ENCODE assay signal across 9 cellular contexts in the genomic region with DNA sequence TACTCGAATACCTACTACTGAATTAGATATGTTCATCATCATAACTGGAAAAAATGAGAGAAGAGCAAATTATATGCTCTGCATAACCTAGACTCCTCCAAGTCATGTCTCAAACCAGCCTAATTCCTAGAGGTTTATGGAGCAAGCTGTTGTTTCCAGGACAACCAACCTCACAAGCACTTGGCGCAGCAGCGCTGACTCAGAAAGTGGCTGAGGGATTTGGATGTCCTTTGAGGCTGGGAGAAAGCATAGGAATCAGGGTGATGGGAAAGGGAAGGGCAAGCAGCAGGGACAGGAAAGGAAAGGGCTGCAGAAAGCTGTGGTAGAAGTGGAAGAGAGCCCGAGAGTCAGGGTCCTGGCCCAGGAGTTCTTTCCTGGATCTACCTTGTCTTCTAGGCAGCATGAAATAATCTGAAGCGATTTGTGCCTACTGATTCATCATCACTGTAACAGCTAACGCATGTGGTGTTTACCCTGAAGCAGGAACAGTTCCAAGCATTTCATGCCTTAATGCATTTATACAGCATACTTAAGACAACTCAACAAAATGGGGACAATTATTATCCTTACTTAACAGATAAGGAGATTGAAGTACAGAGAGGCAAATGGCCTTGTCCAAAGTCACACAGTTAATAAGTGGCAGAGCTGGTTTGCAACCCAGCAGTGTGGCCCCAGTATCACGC. TPM values are rescaled to one million over a fixed set of nuclear protein-coding genes. Genes with fewer than 3 reads are reported as not detected.
A peak's percentile ranks its signal among the peaks of the same experiment; 100 is the strongest.
DNase-seq lines count a peak whose midpoint lies in the region; ATAC-seq, FAIRE-seq and TF ChIP-seq lines count a peak whose summit lies in the region.
"Had no signal": no experiment of that assay in that cellular context is flagged by ENCODE, and none has a peak within 500 bp of the region (broad histone marks: within the 10 kb centered on the region; RNA-seq: fewer than 3 reads in every experiment).

No MANE protein-coding gene starts in this region.

- H2BK5ac ChIP-seq in mesenchymal stem cell (ENCODE audit: low read depth, low read length, poor library complexity, severe bottlenecking): no peak overlapping the region

- no peak overlapping the region for H3K4me2 ChIP-seq in mesenchymal stem cell (ENCODE audit: low read length, poor library complexity, severe bottlenecking)

- WGBS in mesenchymal stem cell: 64% methylated on average over 6 of the region's 7 CpGs
- WGBS in pancreas, 2 donors: 74 to 82% methylated on average over 7 of the region's 7 CpGs

- H3K4ac ChIP-seq in mesenchymal stem cell (ENCODE audit: low read depth in 1 of 2, low read length in 2 of 2): no peak overlapping the region

- intact Hi-C loops in pancreas (cut with DNase I): no loop called here

- TF ChIP-seq CTCF in AG04449 (IDR thresholded peaks at IDR 0.05; ENCODE audit: insufficient read depth, low read length, missing control alignments) (no peak), astrocyte of the spinal cord (IDR thresholded peaks at IDR 0.05; ENCODE audit: low read depth, low read length) (no peak), pancreas (IDR thresholded peaks at IDR 0.05) (no peak), right atrium auricular region (IDR thresholded peaks at IDR 0.05) (no peak)

- POLR2A ChIA-PET in AG04449 (lab: Yijun Ruan, JAX): no interaction called here

- H3K79me1 ChIP-seq in mesenchymal stem cell (replicated peaks; ENCODE audit: low read length, poor library complexity, severe bottlenecking): no peaks in the 10 kb centered on the region

- no peak overlapping the region for H3K18ac ChIP-seq in mesenchymal stem cell (ENCODE audit: low read depth in 1 of 2, low read length in 2 of 2)

- no peak for TF ChIP-seq POLR2A in H54 (IDR thresholded peaks at IDR 0.05; ENCODE audit: low read depth, low read length)

- no peak overlapping the region for H3K14ac ChIP-seq in mesenchymal stem cell (ENCODE audit: low read length in 2 of 2)

- peak overlapping the region; percentile 66 for H3K9ac ChIP-seq in mesenchymal stem cell (ENCODE audit: low read length)

- no peak overlapping the region for H2BK12ac ChIP-seq in mesenchymal stem cell (ENCODE audit: low read length in 2 of 2)

- no peak overlapping the region for H2AFZ ChIP-seq in mesenchymal stem cell (ENCODE audit: low read depth, low read length)

- H3K4me3 ChIP-seq in AG04449 (ENCODE audit: low read depth, low read length): no peak overlapping the region
- H3K4me3 ChIP-seq in astrocyte of the spinal cord (ENCODE audit: low read depth, low read length): no peak overlapping the region
- H3K4me3 ChIP-seq in mesenchymal stem cell (ENCODE audit: insufficient read depth in 1 of 2, low read depth in 1 of 2, low read length in 2 of 2): no peak overlapping the region
- H3K4me3 ChIP-seq in pancreas: no peak overlapping the region
- no peak overlapping the region for H3K4me3 ChIP-seq in right atrium auricular region

- no peak overlapping the region for H4K8ac ChIP-seq in mesenchymal stem cell (ENCODE audit: low read length)

- H3K36me3 ChIP-seq in mesenchymal stem cell (ENCODE audit: control insufficient read depth in 1 of 2, insufficient read depth in 2 of 2, low read depth in 1 of 2, low read length in 2 of 2): no peaks in the 10 kb centered on the region
- no peaks in the 10 kb centered on the region for H3K36me3 ChIP-seq in pancreas
- H3K36me3 ChIP-seq in right atrium auricular region: no peaks in the 10 kb centered on the region

- H3K4me1 ChIP-seq in mesenchymal stem cell (ENCODE audit: control insufficient read depth, insufficient read depth, low read depth, low read length): peaks cover 4% of the 10 kb centered on the region
- H3K4me1 ChIP-seq in pancreas: peaks cover 0 to 11% (median 0%) of the 10 kb centered on the region in 3 donors
- H3K4me1 ChIP-seq in right atrium auricular region: no peaks in the 10 kb centered on the region

- H3K9me3 ChIP-seq in mesenchymal stem cell (ENCODE audit: control insufficient read depth, low read length) (no peaks in the 10 kb centered on the region), pancreas (no peaks in the 10 kb centered on the region), right atrium auricular region (no peaks in the 10 kb centered on the region)

- H3K27ac ChIP-seq in mesenchymal stem cell (ENCODE audit: low read length, poor library complexity, severe bottlenecking) (no peak overlapping the region), pancreas (no peak overlapping the region), right atrium auricular region (no peak overlapping the region)

- no peaks in the 10 kb centered on the region for H3K27me3 ChIP-seq in mesenchymal stem cell (ENCODE audit: control insufficient read depth in 1 of 2, insufficient read depth in 1 of 2, low read length in 2 of 2)
- H3K27me3 ChIP-seq in pancreas: no peaks in the 10 kb centered on the region
- H3K27me3 ChIP-seq in right atrium auricular region: no peaks in the 10 kb centered on the region

- no peak overlapping the region for H2AK5ac ChIP-seq in mesenchymal stem cell (ENCODE audit: low read length, severe bottlenecking)

- H2BK120ac ChIP-seq in mesenchymal stem cell (ENCODE audit: low read depth, low read length): no peak overlapping the region

- peak; percentile 92 for FAIRE-seq in H54 (lab: Jason Lieb, UNC)
- FAIRE-seq in pancreas (lab: Jason Lieb, UNC): no peak

- no peak overlapping the region for H3K23ac ChIP-seq in mesenchymal stem cell (ENCODE audit: low read length in 2 of 2)

- peak overlapping the region; percentile 28 for H4K91ac ChIP-seq in mesenchymal stem cell (ENCODE audit: low read length)

- CTCF ChIA-PET in AG04449 (lab: Yijun Ruan, JAX): interaction anchor here (2.0 kb wide), 1 partner anchor 73 kb away, joined by 7 read pairs; no protein-coding TSS in a partner anchor

- no peak overlapping the region for H2BK15ac ChIP-seq in mesenchymal stem cell (ENCODE audit: low read depth, poor library complexity, severe bottlenecking)

- in situ Hi-C loops in astrocyte of the spinal cord (cut with HindIII; ENCODE audit: low sequenced_read_pairs): no loop called here

- DNase-seq in AG04449 (ENCODE audit: low read depth, low spot score): peak; percentile 28
- DNase-seq in H54 (ENCODE audit: insufficient read length, low spot score): peak; percentile 54
- DNase-seq in astrocyte of the spinal cord (ENCODE audit: low read depth, low spot score): peak; percentile 87
- DNase-seq in mesenchymal stem cell: peak; percentile 75
- DNase-seq in pancreas: no peak
- DNase-seq in mucosa of gallbladder (ENCODE audit: low spot score): no peak
- no peak for DNase-seq in right atrium auricular region (ENCODE audit: low spot score)
- DNase-seq: activated CD8-positive, alpha-beta memory T cell treated with anti-CD3 and anti-CD28 coated beads, Interleukin-2, amount 50 U/mL, for 48 hours had no signal

- ATAC-seq in GM18909 (IDR thresholded peaks at IDR 0.05; ENCODE audit: poor library complexity, unreplicated experiment) (no peak), pancreas (no peak)

RNA-seq across cellular contexts. Expression of gene PLEK, which starts 3.7 kb away (rescaled TPM):
- polyA plus RNA-seq in mesenchymal stem cell (2013, experiment 1 of 2): 0.01 TPM
- not detected for polyA plus RNA-seq in mesenchymal stem cell (2013, experiment 2 of 2)
- total RNA-seq in pancreas (1 to 10 TPM in 4 of 6 donors, under 1 TPM in 2; 0.28 to 8.0 (median 2.0) TPM), mucosa of gallbladder (9.4 TPM), right atrium auricular region (1 to 10 TPM; 3.1 to 4.4 TPM)
- 1 to 10 TPM; 1.0 to 2.1 TPM for polyA plus RNA-seq in pancreas

RNA-seq across cellular contexts. Expression of gene CNRIP1, which starts 49.0 kb away (rescaled TPM):
- 24.4 TPM for polyA plus RNA-seq in mesenchymal stem cell (2013, experiment 1 of 2)
- 24.5 TPM for polyA plus RNA-seq in mesenchymal stem cell (2013, experiment 2 of 2)
- 1 to 10 TPM in 5 of 6 donors, under 1 TPM in 1; 0.85 to 4.8 (median 2.1) TPM for total RNA-seq in pancreas
- polyA plus RNA-seq in pancreas: 1 to 10 TPM; 3.7 to 6.4 TPM
- total RNA-seq in mucosa of gallbladder: 21.6 TPM
- 10 to 100 TPM in 1 of 2 donors, 1 to 10 TPM in 1; 9.9 to 24.9 TPM for total RNA-seq in right atrium auricular region

Comparison
In these comparisons a context has a peak if more than half of its experiments do, and no peak if none do; other contexts are left out.
1. DNase-seq: peak in AG04449 (single experiment), H54 (single experiment), astrocyte of the spinal cord (single experiment) and mesenchymal stem cell (single experiment); none in pancreas (0 of 6), mucosa of gallbladder (single experiment) and right atrium auricular region (single experiment).